ENCODE assay signal across 19 cellular contexts in genomic region chr6:126147416-126147815, GRCh38.
"Had no signal": no experiment of that assay in that cellular context is flagged by ENCODE, and none has a peak within 500 bp of the region (broad histone marks: within the 10 kb centered on the region; RNA-seq: fewer than 3 reads in every experiment).

No MANE protein-coding gene starts in this region.

- H3K4me1 ChIP-seq: colonic mucosa, right atrium auricular region, suprapubic skin, tibial artery, upper lobe of left lung, uterus had no signal

- H3K4me3 Mint-ChIP-seq: endodermal cell, natural killer cell had no signal

- H3K27me3 ChIP-seq: colonic mucosa, right atrium auricular region, suprapubic skin, tibial artery, upper lobe of left lung, uterus had no signal

- H3K36me3 ChIP-seq: colonic mucosa, heart right ventricle, right atrium auricular region, suprapubic skin, tibial artery, upper lobe of left lung, uterus had no signal

- H3K27ac Mint-ChIP-seq: endodermal cell, natural killer cell had no signal

- DNase-seq: colonic mucosa; dermis blood vessel endothelial cell; endodermal cell; foreskin melanocyte; heart right ventricle; hypothalamus; islet precursor cell; mammary epithelial cell; natural killer cell; stimulated activated CD4-positive, alpha-beta T cell treated with anti-CD3 and anti-CD28 coated beads, Interleukin-2, amount 100 ng/mL, for 48 hours; stimulated activated naive CD4-positive, alpha-beta T cell treated with Interleukin-2 at 50 U/mL for 16 hours; tibial artery; upper lobe of left lung; uterus had no signal

- H3K9me3 ChIP-seq: colonic mucosa, heart right ventricle, right atrium auricular region, suprapubic skin, tibial artery, upper lobe of left lung, uterus had no signal

- ATAC-seq: heart right ventricle, left lobe of liver, natural killer cell had no signal

- H3K36me3 Mint-ChIP-seq: natural killer cell had no signal

- FAIRE-seq: endothelial cell of umbilical vein had no signal

- H3K4me3 ChIP-seq: colonic mucosa, heart right ventricle, right atrium auricular region, smooth muscle cell, suprapubic skin, tibial artery, upper lobe of left lung, uterus had no signal

- H3K4me2 ChIP-seq: smooth muscle cell had no signal

- H3K9me3 Mint-ChIP-seq: endodermal cell, natural killer cell had no signal

- H3K27ac ChIP-seq: colonic mucosa, heart right ventricle, right atrium auricular region, suprapubic skin, tibial artery, upper lobe of left lung had no signal
